ENCODE assay signal across 25 cellular contexts in genomic region chr12:67447180-67447579, GRCh38.
"Had no signal": no experiment of that assay in that cellular context is flagged by ENCODE, and none has a peak within 500 bp of the region (broad histone marks: within the 10 kb centered on the region; RNA-seq: fewer than 3 reads in every experiment).

No MANE protein-coding gene starts in this region.

- H3K27me3 Mint-ChIP-seq: activated naive CD8-positive, alpha-beta T cell; central memory CD8-positive, alpha-beta T cell had no signal

- H3K27ac ChIP-seq: pancreas, psoas muscle, sigmoid colon, thyroid gland, upper lobe of right lung had no signal

- H3K4me3 ChIP-seq: pancreas, psoas muscle, sigmoid colon, thyroid gland, upper lobe of right lung had no signal

- H3K27ac Mint-ChIP-seq: activated CD4-positive, alpha-beta T cell treated with anti-CD3 and anti-CD28 coated beads for 36 hours; activated CD8-positive, alpha-beta memory T cell treated with anti-CD3 and anti-CD28 coated beads, Interleukin-2, amount 10 ng/mL, durations not matched to agents 7 days and 5 days; activated CD8-positive, alpha-beta T cell treated with anti-CD3 and anti-CD28 coated beads, Interleukin-2, amount 10 ng/mL, durations not matched to agents 7 days and 5 days; activated naive CD8-positive, alpha-beta T cell; activated T-cell treated with anti-CD3 and anti-CD28 coated beads, Interleukin-2, amount 50 U/mL, for 72 hours; dendritic cell treated with granulocyte-macrophage colony-stimulating factor and Interleukin-4, amounts not matched to agents 40 ng/mL and 50 ng/mL, for 4 days; endodermal cell; stimulated activated effector memory CD8-positive, alpha-beta T cell treated with anti-CD3 and anti-CD28 coated beads, Interleukin-12 subunit alpha, Interleukin-12 subunit beta, amount 100 ng/mL, for 72 hours; stimulated activated naive CD8-positive, alpha-beta T cell treated with anti-CD3 and anti-CD28 coated beads, Interleukin-15, amount 100 ng/mL, for 72 hours had no signal

- H3K9me3 Mint-ChIP-seq: activated T-cell treated with anti-CD3 and anti-CD28 coated beads, Interleukin-2, amount 50 U/mL, for 72 hours; central memory CD8-positive, alpha-beta T cell; stimulated activated effector memory CD8-positive, alpha-beta T cell treated with anti-CD3 and anti-CD28 coated beads, Interleukin-12 subunit alpha, Interleukin-12 subunit beta, amount 100 ng/mL, for 72 hours had no signal

- H3K36me3 ChIP-seq: pancreas, sigmoid colon, thyroid gland, upper lobe of right lung had no signal

- H3K9me3 ChIP-seq: pancreas, psoas muscle, sigmoid colon, thyroid gland, upper lobe of right lung had no signal

- H3K36me3 Mint-ChIP-seq: stimulated activated effector memory CD8-positive, alpha-beta T cell treated with anti-CD3 and anti-CD28 coated beads, Interleukin-12 subunit alpha, Interleukin-12 subunit beta, amount 100 ng/mL, for 72 hours had no signal

- H3K4me3 Mint-ChIP-seq: activated CD4-positive, alpha-beta T cell treated with anti-CD3 and anti-CD28 coated beads for 36 hours; activated CD8-positive, alpha-beta memory T cell treated with anti-CD3 and anti-CD28 coated beads, Interleukin-2, amount 10 ng/mL, durations not matched to agents 7 days and 5 days; activated CD8-positive, alpha-beta T cell treated with anti-CD3 and anti-CD28 coated beads, Interleukin-2, amount 10 ng/mL, durations not matched to agents 7 days and 5 days; activated naive CD8-positive, alpha-beta T cell; activated T-cell treated with anti-CD3 and anti-CD28 coated beads, Interleukin-2, amount 50 U/mL, for 72 hours; central memory CD8-positive, alpha-beta T cell; dendritic cell treated with granulocyte-macrophage colony-stimulating factor and Interleukin-4, amounts not matched to agents 40 ng/mL and 50 ng/mL, for 4 days; endodermal cell; stimulated activated effector memory CD8-positive, alpha-beta T cell treated with anti-CD3 and anti-CD28 coated beads, Interleukin-12 subunit alpha, Interleukin-12 subunit beta, amount 100 ng/mL, for 72 hours; stimulated activated naive CD8-positive, alpha-beta T cell treated with anti-CD3 and anti-CD28 coated beads, Interleukin-15, amount 100 ng/mL, for 72 hours had no signal

- H3K27me3 ChIP-seq: pancreas, sigmoid colon, thyroid gland, upper lobe of right lung had no signal

- DNase-seq: activated CD4-positive, alpha-beta T cell treated with anti-CD3 and anti-CD28 coated beads for 36 hours; activated CD4-positive, CD25-positive, alpha-beta regulatory T cell; activated CD8-positive, alpha-beta memory T cell treated with anti-CD3 and anti-CD28 coated beads, Interleukin-2, amount 10 ng/mL, durations not matched to agents 7 days and 5 days; activated CD8-positive, alpha-beta T cell treated with anti-CD3 and anti-CD28 coated beads, Interleukin-2, amount 10 ng/mL, durations not matched to agents 7 days and 5 days; activated effector memory CD4-positive, alpha-beta T cell treated with Interleukin-2 at 50 U/mL for 16 hours; activated T-cell treated with anti-CD3 and anti-CD28 coated beads, Interleukin-2, amount 50 U/mL, for 72 hours; endodermal cell; foreskin fibroblast; hippocampal formation; left cardiac atrium; left ventricle myocardium superior; naive B cell; pancreas; psoas muscle; sigmoid colon; small intestine; stimulated activated CD4-positive, alpha-beta T cell treated with anti-CD3 and anti-CD28 coated beads, Interleukin-4, amount 100 ng/mL, for 24 hours; stimulated activated naive CD8-positive, alpha-beta T cell treated with anti-CD3 and anti-CD28 coated beads, Interleukin-15, amount 100 ng/mL, for 72 hours; substantia nigra; thyroid gland; upper lobe of right lung had no signal
